1 cellular context compared by ENCODE assay signal in genomic region chr13:77503398-77503797, GRCh38.
TF ChIP-seq lines count a peak whose summit lies in the region.

No MANE protein-coding gene starts in this region.

TF ChIP-seq in GM12878, 131 proteins besides CTCF, POLR2A, EP300 and RAD21 (continued from another document):
- TF ChIP-seq HSF1 (IDR thresholded peaks at IDR 0.05; ENCODE audit: low read depth, low read length) (no peak), REST (IDR thresholded peaks at IDR 0.05; ENCODE audit: low read depth, low read length) (no peak), ZNF592 (IDR thresholded peaks at IDR 0.05) (no peak), NR2F1 (conservative IDR thresholded peaks at IDR 0.05) (no peak), HDAC6 (IDR thresholded peaks at IDR 0.05; ENCODE audit: unreplicated experiment) (no peak), KLF5 (IDR thresholded peaks at IDR 0.05; ENCODE audit: partially characterized antibody) (no peak), PAX8 (IDR thresholded peaks at IDR 0.05) (no peak), DPF2 (IDR thresholded peaks at IDR 0.05) (0 out of 2 replicates have a peak, but pooled peaks have one; percentile 44), BMI1 (IDR thresholded peaks at IDR 0.05; ENCODE audit: borderline replicate concordance) (no peak), YY1 (IDR thresholded peaks at IDR 0.05; ENCODE audit: low read depth, low read length) (no peak), RB1 (IDR thresholded peaks at IDR 0.05; ENCODE audit: borderline replicate concordance) (no peak), MEF2B (IDR thresholded peaks at IDR 0.05; ENCODE audit: partially characterized antibody, poor library complexity, severe bottlenecking) (no peak), CHD1 (IDR thresholded peaks at IDR 0.05; ENCODE audit: low read depth, low read length) (no peak), MTA2 (IDR thresholded peaks at IDR 0.05; ENCODE audit: low read depth) (0 out of 2 replicates have a peak, but pooled peaks have one; percentile 26), PKNOX1 (IDR thresholded peaks at IDR 0.05) (no peak), POLR2AphosphoS5 (IDR thresholded peaks at IDR 0.05; ENCODE audit: low read length) (no peak), PML (IDR thresholded peaks at IDR 0.05; ENCODE audit: low read length) (no peak), USF1 (IDR thresholded peaks at IDR 0.05; ENCODE audit: borderline replicate concordance, extremely low read length, insufficient read depth, low read depth, low read length) (no peak), SRF (IDR thresholded peaks at IDR 0.05; ENCODE audit: low read depth in 2 of 2, low read length in 2 of 2) (no peak), CHD4 (IDR thresholded peaks at IDR 0.05) (no peak), TARDBP (IDR thresholded peaks at IDR 0.05; ENCODE audit: borderline replicate concordance) (no peak), LARP7 (IDR thresholded peaks at IDR 0.05) (no peak), SP1 (IDR thresholded peaks at IDR 0.05; ENCODE audit: low read depth, low read length) (no peak), CBX5 (IDR thresholded peaks at IDR 0.05; ENCODE audit: low read depth) (no peak), NR2C2 (IDR thresholded peaks at IDR 0.05; ENCODE audit: borderline replicate concordance, control insufficient read depth, insufficient read length, low read depth) (no peak), BACH1 (IDR thresholded peaks at IDR 0.05; ENCODE audit: borderline replicate concordance) (no peak), WRNIP1 (IDR thresholded peaks at IDR 0.05; ENCODE audit: borderline replicate concordance, low read depth, low read length) (no peak), RUNX3 (IDR thresholded peaks at IDR 0.05; ENCODE audit: low read length) (no peak), ELK1 (IDR thresholded peaks at IDR 0.05; ENCODE audit: low read depth, low read length) (no peak), ZZZ3 (IDR thresholded peaks at IDR 0.05; ENCODE audit: control insufficient read depth, insufficient read length, low read depth) (no peak), POU2F2 (IDR thresholded peaks at IDR 0.05; ENCODE audit: borderline replicate concordance, low read depth, low read length) (peak; percentile 75; the same call in 1 of the 3 replicates), MAX (IDR thresholded peaks at IDR 0.05; ENCODE audit: low read depth, low read length) (no peak), SUPT20H (IDR thresholded peaks at IDR 0.05; ENCODE audit: borderline replicate concordance, control insufficient read depth, low read depth, low read length) (no peak), GABPA (IDR thresholded peaks at IDR 0.05; ENCODE audit: low read depth) (no peak), RELB (IDR thresholded peaks at IDR 0.05; ENCODE audit: low read depth) (peak; percentile 18; the same call in 1 of the 2 replicates), STAT1 (conservative IDR thresholded peaks at IDR 0.05) (no peak), ASH2L (IDR thresholded peaks at IDR 0.05; ENCODE audit: borderline replicate concordance, low read depth) (no peak), SPI1 (IDR thresholded peaks at IDR 0.05; ENCODE audit: borderline replicate concordance, insufficient read depth, low read depth, low read length) (peak; percentile 71), TCF12 (IDR thresholded peaks at IDR 0.05; ENCODE audit: low read depth, low read length) (no peak), CEBPZ (IDR thresholded peaks at IDR 0.05; ENCODE audit: low read depth, low read length) (no peak)
